12 cellular contexts compared by ENCODE assay signal in genomic region chr17:73589096-73589980, GRCh38. TPM values are rescaled to one million over a fixed set of nuclear protein-coding genes. Genes with fewer than 3 reads are reported as not detected.
A peak's percentile ranks its signal among the peaks of the same experiment; 100 is the strongest.
DNase-seq lines count a peak whose midpoint lies in the region; ATAC-seq and TF ChIP-seq lines count a peak whose summit lies in the region.
"Had no signal": no experiment of that assay in that cellular context is flagged by ENCODE, and none has a peak within 500 bp of the region (broad histone marks: within the 10 kb centered on the region; RNA-seq: fewer than 3 reads in every experiment).

No MANE protein-coding gene starts in this region.

- H3K27me3 ChIP-seq in OCI-LY1 (ENCODE audit: insufficient read depth, low read length) (no peaks in the 10 kb centered on the region), mesendoderm (ENCODE audit: insufficient read depth, low read length, poor library complexity) (no peaks in the 10 kb centered on the region)

- no peak overlapping the region for H2BK15ac ChIP-seq in mesendoderm (replicated peaks; ENCODE audit: low read depth)

- H4K5ac ChIP-seq in mesendoderm (ENCODE audit: low read length), result no peak overlapping the region

- H3K23ac ChIP-seq in mesendoderm (ENCODE audit: low read length), result no peak overlapping the region

- H3K79me1 ChIP-seq in mesendoderm (ENCODE audit: low read length), result peaks cover 2% of the 10 kb centered on the region

- H3K4me3 ChIP-seq in OCI-LY1 (ENCODE audit: low read depth, low read length, poor library complexity, severe bottlenecking) (peak overlapping the region; percentile 27), mesendoderm (ENCODE audit: low read length) (no peak overlapping the region)
- H3K4me3 ChIP-seq: left lung, SK-N-MC had no signal

- H3F3A ChIP-seq in OCI-LY1 (ENCODE audit: insufficient read depth, low read length), result no peaks in the 10 kb centered on the region

- H3K4me2 ChIP-seq in OCI-LY1 (ENCODE audit: low read length), result peak overlapping the region; percentile 48; the same call in 1 of the 2 replicates
- no peak overlapping the region for H3K4me2 ChIP-seq in mesendoderm (ENCODE audit: low read length)

- no peak overlapping the region for H3K18ac ChIP-seq in mesendoderm (ENCODE audit: low read length)

- H3K4me1 ChIP-seq in OCI-LY1 (ENCODE audit: insufficient read depth, low read length, severe bottlenecking) (peaks cover 70% of the 10 kb centered on the region), mesendoderm (ENCODE audit: control insufficient read depth, low read depth, low read length) (peaks cover 9% of the 10 kb centered on the region)

- H3K9me2 ChIP-seq in OCI-LY1 (ENCODE audit: low read depth, low read length), result no peaks in the 10 kb centered on the region

- no peak overlapping the region for H2BK120ac ChIP-seq in mesendoderm (ENCODE audit: low read depth, low read length)

- no peak overlapping the region for H2BK5ac ChIP-seq in mesendoderm (ENCODE audit: low read length)

- H4K8ac ChIP-seq in mesendoderm (ENCODE audit: low read depth, low read length), result no peak overlapping the region

- TF ChIP-seq CTCF in OCI-LY1 (IDR thresholded peaks at IDR 0.05; ENCODE audit: low read length), result no peak

- WGBS in mesendoderm (ENCODE audit: extremely low coverage, insufficient coverage, low lambda C conversion rate), result no CpG with 5 or more reads among the region's 13 CpGs

- no peak overlapping the region for H2AFZ ChIP-seq in OCI-LY1 (ENCODE audit: low read length)

- H3K9ac ChIP-seq in OCI-LY1 (ENCODE audit: low read length), result peak overlapping the region; percentile 56; the same call in 1 of the 2 replicates
- no peak overlapping the region for H3K9ac ChIP-seq in mesendoderm (ENCODE audit: low read length)

- no peak overlapping the region for H2AK5ac ChIP-seq in mesendoderm (ENCODE audit: low read length)

- H3K27ac ChIP-seq in OCI-LY1 (ENCODE audit: low read depth, low read length, poor library complexity, severe bottlenecking) (peak overlapping the region; percentile 97), mesendoderm (ENCODE audit: low read depth, low read length) (no peak overlapping the region)
- H3K27ac ChIP-seq: left lung, SK-N-MC had no signal

- DNase-seq in DMS79 treated with DMSO at 0.1 percent for 48 hours (lab: John Stamatoyannopoulos, UW) (peak; percentile 26), NCI-H1417 treated with DMSO at 0.1 percent for 48 hours (lab: John Stamatoyannopoulos, UW) (peak; percentile 80), mesendoderm (peak; percentile 90), AML-193 (lab: John Stamatoyannopoulos, UW) (no peak)
- DNase-seq in stimulated activated CD4-positive, alpha-beta T cell treated with anti-CD3 and anti-CD28 coated beads, Interleukin-4, amount 100 ng/mL, for 24 hours, result no peak
- DNase-seq: activated CD4-positive, alpha-beta T cell treated with anti-CD3 and anti-CD28 coated beads, Interleukin-2, amount 50 U/mL, for 48 hours; stimulated activated CD4-positive, alpha-beta T cell treated with anti-CD3 and anti-CD28 coated beads, Interleukin-1b, Interleukin-23, amount 100 ng/mL, for 48 hours had no signal

- H3K9me3 ChIP-seq in OCI-LY1 (ENCODE audit: low read length), result no peaks in the 10 kb centered on the region
- H3K9me3 ChIP-seq: left lung had no signal

- H3K36me3 ChIP-seq in OCI-LY1 (ENCODE audit: insufficient read depth, low read length) (no peaks in the 10 kb centered on the region), mesendoderm (ENCODE audit: control insufficient read depth, insufficient read depth, low read length) (no peaks in the 10 kb centered on the region)
- H3K36me3 ChIP-seq: left lung had no signal

- H3K79me2 ChIP-seq in OCI-LY1 (ENCODE audit: insufficient read depth, low read length) (no peaks in the 10 kb centered on the region), mesendoderm (ENCODE audit: control insufficient read depth, insufficient read depth, low read length) (no peaks in the 10 kb centered on the region)

- no peak overlapping the region for H3K56ac ChIP-seq in mesendoderm (ENCODE audit: low read length)

- H3K4ac ChIP-seq in mesendoderm (ENCODE audit: low read depth, low read length), result no peak overlapping the region

- no peaks in the 10 kb centered on the region for H4K20me1 ChIP-seq in OCI-LY1 (ENCODE audit: insufficient read depth, low read length)

- ATAC-seq in GM18867 (IDR thresholded peaks at IDR 0.05; ENCODE audit: unreplicated experiment) (no peak), HG03095 (IDR thresholded peaks at IDR 0.05; ENCODE audit: unreplicated experiment) (no peak)
- ATAC-seq: left lung had no signal

RNA-seq across cellular contexts. Expression of gene SDK2, which starts 54.9 kb away (rescaled TPM):
- 1.1 TPM for polyA plus RNA-seq in mesendoderm (2013, experiment 1 of 2)
- polyA plus RNA-seq in mesendoderm (2013, experiment 2 of 2), result 1.3 TPM

Comparison
In these comparisons a context has a peak if more than half of its experiments do, and no peak if none do; other contexts are left out.
1. DNase-seq: peak in DMS79 treated with DMSO at 0.1 percent for 48 hours (single experiment), NCI-H1417 treated with DMSO at 0.1 percent for 48 hours (single experiment) and mesendoderm (single experiment); none in stimulated activated CD4-positive, alpha-beta T cell treated with anti-CD3 and anti-CD28 coated beads, Interleukin-4, amount 100 ng/mL, for 24 hours (single experiment) and AML-193 (0 of 2).